ENCODE assay signal across 14 cellular contexts in the genomic region with DNA sequence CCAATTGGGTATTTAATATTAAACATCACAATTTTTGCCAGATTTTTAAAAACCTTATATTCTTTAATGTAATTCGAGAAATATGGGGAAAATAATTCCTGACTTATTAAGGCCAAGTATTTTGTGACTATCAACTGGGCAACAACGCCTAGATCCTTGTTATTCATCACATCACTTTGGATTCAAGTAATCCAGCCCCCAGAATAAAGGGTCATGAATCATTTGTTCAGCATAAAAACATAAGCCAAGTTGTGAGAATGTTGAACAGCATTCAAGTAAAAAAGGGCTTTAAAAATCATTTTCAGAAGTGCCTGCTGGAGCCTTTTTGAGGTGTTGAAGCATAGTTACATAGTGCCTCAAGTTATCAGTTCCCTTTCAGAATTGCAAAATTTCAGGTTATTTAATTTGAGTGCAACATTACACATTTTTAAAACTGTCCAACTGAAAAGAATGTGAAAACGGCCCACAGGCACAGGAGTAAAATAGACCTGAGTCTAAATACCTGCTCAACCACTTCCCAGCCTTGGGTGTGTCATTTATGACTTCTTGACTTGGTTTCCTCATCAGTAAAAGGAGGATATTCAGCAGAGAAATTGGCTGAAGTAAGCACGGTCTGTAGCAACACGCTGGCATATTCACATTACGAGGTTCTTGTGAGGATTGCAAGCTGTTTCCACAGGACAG. TPM values are rescaled to one million over a fixed set of nuclear protein-coding genes. Genes with fewer than 3 reads are reported as not detected.
A peak's percentile ranks its signal among the peaks of the same experiment; 100 is the strongest.
DNase-seq lines count a peak whose midpoint lies in the region; ATAC-seq and TF ChIP-seq lines count a peak whose summit lies in the region.
"Had no signal": no experiment of that assay in that cellular context is flagged by ENCODE, and none has a peak within 500 bp of the region (broad histone marks: within the 10 kb centered on the region; RNA-seq: fewer than 3 reads in every experiment).

No MANE protein-coding gene starts in this region.

- WGBS in esophagus muscularis mucosa: 39% methylated on average over 6 of the region's 6 CpGs
- 62 to 65% methylated on average over 6 of the region's 6 CpGs for WGBS in lung, 2 donors
- WGBS in tibial nerve, 2 donors: 52 to 59% methylated on average over 6 of the region's 6 CpGs

- TF ChIP-seq CTCF in RWPE2 (IDR thresholded peaks at IDR 0.05; ENCODE audit: poor library complexity, severe bottlenecking): no peak
- no peak for TF ChIP-seq CTCF in esophagus muscularis mucosa (IDR thresholded peaks at IDR 0.05)
- TF ChIP-seq CTCF in lung (IDR thresholded peaks at IDR 0.05; ENCODE audit: control extremely low read depth, extremely low read depth): no peak
- TF ChIP-seq CTCF in tibial nerve (IDR thresholded peaks at IDR 0.05): no peak

- H3K4me1 ChIP-seq in RWPE2 (ENCODE audit: insufficient read depth, poor library complexity, severe bottlenecking): peaks cover 83% of the 10 kb centered on the region
- H3K4me1 ChIP-seq in esophagus muscularis mucosa: peaks cover 76 to 100% (median 100%) of the 10 kb centered on the region in 4 donors
- H3K4me1 ChIP-seq in lung (ENCODE audit: control insufficient read depth in 2 of 2, insufficient read depth in 2 of 2, low read length in 2 of 2): peaks cover 11 to 48% of the 10 kb centered on the region in 2 donors
- peaks cover 0 to 99% (median 63%) of the 10 kb centered on the region in 4 donors for H3K4me1 ChIP-seq in tibial nerve

- H3K27me3 ChIP-seq in RWPE2 (ENCODE audit: insufficient read depth, poor library complexity, severe bottlenecking): no peaks in the 10 kb centered on the region
- H3K27me3 ChIP-seq in esophagus muscularis mucosa: no peaks in the 10 kb centered on the region
- no peaks in the 10 kb centered on the region for H3K27me3 ChIP-seq in lung (ENCODE audit: control insufficient read depth, insufficient read depth)
- H3K27me3 ChIP-seq in tibial nerve: no peaks in the 10 kb centered on the region
- H3K27me3 ChIP-seq: SJSA1 had no signal

- TF ChIP-seq POLR2A in esophagus muscularis mucosa (IDR thresholded peaks at IDR 0.05; ENCODE audit: low read depth): no peak
- no peak for TF ChIP-seq POLR2A in tibial nerve (IDR thresholded peaks at IDR 0.05)

- peaks cover 26% of the 10 kb centered on the region for H3K36me3 ChIP-seq in RWPE2 (ENCODE audit: low read depth)
- peaks cover 0 to 15% (median 8%) of the 10 kb centered on the region in 4 donors for H3K36me3 ChIP-seq in esophagus muscularis mucosa
- H3K36me3 ChIP-seq in lung (ENCODE audit: control insufficient read depth in 2 of 2, insufficient read depth in 2 of 2, low read length in 2 of 2): peaks cover 2 to 19% of the 10 kb centered on the region in 2 donors
- H3K36me3 ChIP-seq in tibial nerve: peaks cover 0 to 12% (median 0%) of the 10 kb centered on the region in 3 donors

- TF ChIP-seq EP300 in esophagus muscularis mucosa (IDR thresholded peaks at IDR 0.05) (no peak), tibial nerve (IDR thresholded peaks at IDR 0.05) (peak in 1 of 2 donors; percentile 39)

- intact Hi-C loops in esophagus muscularis mucosa (cut with DNase I): no loop called here

- H3K4me3 ChIP-seq in RWPE2 (ENCODE audit: severe bottlenecking): no peak overlapping the region
- H3K4me3 ChIP-seq in esophagus muscularis mucosa: peak overlapping the region in 1 of 4 donors; percentile 8
- no peak overlapping the region for H3K4me3 ChIP-seq in lung
- H3K4me3 ChIP-seq in tibial nerve: no peak overlapping the region
- H3K4me3 ChIP-seq: SJSA1 had no signal

- ATAC-seq in RWPE2 (ENCODE audit: low read depth) (peak; percentile 61), lung (ENCODE audit: insufficient read depth, low FRiP score) (peak; percentile 27), HG03442 (IDR thresholded peaks at IDR 0.05; ENCODE audit: unreplicated experiment) (no peak)
- ATAC-seq: activated naive CD8-positive, alpha-beta T cell treated with anti-CD3 and anti-CD28 coated beads, Interleukin-2, amount 50 U/mL, for 24 hours had no signal

- H3K27ac ChIP-seq in RWPE2 (ENCODE audit: poor library complexity, severe bottlenecking) (peak overlapping the region; percentile 100), esophagus muscularis mucosa (replicated peaks in 1 of 4) (peak overlapping the region; percentile 69 to 83 (median 76)), lung (ENCODE audit: low read depth in 1 of 2, low read length in 1 of 2) (no peak overlapping the region), tibial nerve (peak overlapping the region; percentile 9 to 78 (median 49))
- H3K27ac ChIP-seq: SJSA1 had no signal

- DNase-seq in RWPE2 (ENCODE audit: low spot score) (no peak), esophagus muscularis mucosa (ENCODE audit: extremely low spot score) (no peak), lung (ENCODE audit: low spot score) (no peak), tibial nerve (ENCODE audit: low spot score in 2 of 2) (no peak), NCI-H524 treated with DMSO at 0.1 percent for 48 hours (lab: John Stamatoyannopoulos, UW) (no peak), NCI-H774 (lab: John Stamatoyannopoulos, UW) (no peak)
- DNase-seq: activated naive CD8-positive, alpha-beta T cell treated with anti-CD3 and anti-CD28 coated beads, Interleukin-2, amount 50 U/mL, for 24 hours; CD4-positive, alpha-beta T cell; effector CD8-positive, alpha-beta T cell; NCI-H1417 treated with DMSO at 0.1 percent for 48 hours; NCI-H82; stimulated activated naive CD4-positive, alpha-beta T cell treated with Interleukin-2 at 50 U/mL for 16 hours had no signal

- H3K9me3 ChIP-seq in RWPE2 (ENCODE audit: severe bottlenecking): no peaks in the 10 kb centered on the region
- H3K9me3 ChIP-seq in esophagus muscularis mucosa: no peaks in the 10 kb centered on the region
- H3K9me3 ChIP-seq in lung (ENCODE audit: control insufficient read depth in 2 of 2, insufficient read depth in 1 of 2, low read length in 1 of 2): no peaks in the 10 kb centered on the region
- no peaks in the 10 kb centered on the region for H3K9me3 ChIP-seq in tibial nerve
- H3K9me3 ChIP-seq: SJSA1 had no signal

RNA-seq across cellular contexts. Expression of gene MBNL2, which starts 56.4 kb away (rescaled TPM):
- 100 to 1,000 TPM in 2 of 4 donors, 10 to 100 TPM in 2; 92.8 to 132 (median 101) TPM for total RNA-seq in esophagus muscularis mucosa
- total RNA-seq in lung: 100 to 1,000 TPM in 1 of 2 donors, 10 to 100 TPM in 1; 59.3 to 108 TPM
- 10 to 100 TPM; 13.3 to 19.3 TPM for polyA plus RNA-seq in lung
- total RNA-seq in tibial nerve: 100 to 1,000 TPM in 2 of 4 donors, 10 to 100 TPM in 2; 87.9 to 126 (median 95.5) TPM

Comparison
In these comparisons a context has a peak if more than half of its experiments do, and no peak if none do; other contexts are left out.
1. H3K27ac ChIP-seq: peak in RWPE2 (single experiment), esophagus muscularis mucosa (4 of 4) and tibial nerve (4 of 4); none in lung (0 of 2).